Comparison of ENCODE assay signal across 17 cellular contexts in genomic region chr19:52211926-52212571, GRCh38.
"Had no signal": no experiment of that assay in that cellular context is flagged by ENCODE, and none has a peak within 500 bp of the region (broad histone marks: within the 10 kb centered on the region; RNA-seq: fewer than 3 reads in every experiment).

No MANE protein-coding gene starts in this region.

- H3K9me3 Mint-ChIP-seq: activated naive CD8-positive, alpha-beta T cell treated with anti-CD3 and anti-CD28 coated beads, Interleukin-2, amount 10 ng/mL, durations not matched to agents 7 days and 5 days; activated T-helper 2 cell treated with anti-CD3 and anti-CD28 coated beads, Interferon-gamma antibody, Interleukin-2, Interleukin-4, amounts not matched to agents 10 μg/mL and 5 μg/mL and 100 μg/mL, durations not matched to agents 14 hours and 24 hours and 36 hours; neural progenitor cell; T-helper 2 cell treated with Interferon-gamma antibody and Interleukin-4, amounts not matched to agents 5 μg/mL and 100 μg/mL, for 36 hours had no signal

- H3K4me2 ChIP-seq: hepatocyte, neural progenitor cell had no signal

- ATAC-seq: activated CD8-positive, alpha-beta memory T cell treated with anti-CD3 and anti-CD28 coated beads, Interleukin-2, amount 10 ng/mL, durations not matched to agents 7 days and 5 days had no signal

- H3K9me3 ChIP-seq: ascending aorta, ovary, thoracic aorta had no signal

- H3K4me1 Mint-ChIP-seq: activated CD8-positive, alpha-beta memory T cell treated with anti-CD3 and anti-CD28 coated beads, Interleukin-2, amount 10 ng/mL, durations not matched to agents 7 days and 5 days; activated naive CD8-positive, alpha-beta T cell treated with anti-CD3 and anti-CD28 coated beads, Interleukin-2, amount 10 ng/mL, durations not matched to agents 7 days and 5 days; neural progenitor cell had no signal

- H3K36me3 ChIP-seq: neural progenitor cell, ovary had no signal

- H3K27me3 ChIP-seq: ascending aorta, hepatocyte, neural progenitor cell, ovary had no signal

- H2AFZ ChIP-seq: hepatocyte, neural progenitor cell had no signal

- H3K4me1 ChIP-seq: neural progenitor cell had no signal

- H3K27ac ChIP-seq: ascending aorta, hepatocyte, neural progenitor cell, ovary, thoracic aorta had no signal

- H3K4me3 Mint-ChIP-seq: activated CD8-positive, alpha-beta memory T cell treated with anti-CD3 and anti-CD28 coated beads, Interleukin-2, amount 10 ng/mL, durations not matched to agents 7 days and 5 days; activated naive CD8-positive, alpha-beta T cell treated with anti-CD3 and anti-CD28 coated beads, Interleukin-2, amount 10 ng/mL, durations not matched to agents 7 days and 5 days; neural progenitor cell; T-helper 2 cell treated with Interferon-gamma antibody and Interleukin-4, amounts not matched to agents 5 μg/mL and 100 μg/mL, for 36 hours had no signal

- H3K27me3 Mint-ChIP-seq: activated CD8-positive, alpha-beta memory T cell treated with anti-CD3 and anti-CD28 coated beads, Interleukin-2, amount 10 ng/mL, durations not matched to agents 7 days and 5 days; activated naive CD8-positive, alpha-beta T cell treated with anti-CD3 and anti-CD28 coated beads, Interleukin-2, amount 10 ng/mL, durations not matched to agents 7 days and 5 days had no signal

- H3K4me3 ChIP-seq: ascending aorta, hepatocyte, lung, neural progenitor cell, ovary, thoracic aorta had no signal

- H3K9ac ChIP-seq: neural progenitor cell had no signal

- DNase-seq: activated CD4-positive, CD25-positive, alpha-beta regulatory T cell treated with anti-CD3 and anti-CD28 coated beads, Interleukin-2, amount 50 U/mL, for 72 hours; activated CD8-positive, alpha-beta memory T cell treated with anti-CD3 and anti-CD28 coated beads, Interleukin-2, amount 10 ng/mL, durations not matched to agents 7 days and 5 days; activated naive CD8-positive, alpha-beta T cell treated with anti-CD3 and anti-CD28 coated beads, Interleukin-2, amount 10 ng/mL, durations not matched to agents 7 days and 5 days; activated T-cell treated with anti-CD3 and anti-CD28 coated beads, Interleukin-2, amount 50 U/mL, for 1 hour; dermis blood vessel endothelial cell; islet precursor cell; midbrain; ovary; stimulated activated CD4-positive, alpha-beta T cell treated with anti-CD3 and anti-CD28 coated beads, Interleukin-12 subunit alpha, Interleukin-12 subunit beta, amount 100 ng/mL, for 4 hours; stimulated activated CD4-positive, alpha-beta T cell treated with anti-CD3 and anti-CD28 coated beads, Interleukin-2, amount 100 ng/mL, for 24 hours had no signal

- H3K27ac Mint-ChIP-seq: activated CD8-positive, alpha-beta memory T cell treated with anti-CD3 and anti-CD28 coated beads, Interleukin-2, amount 10 ng/mL, durations not matched to agents 7 days and 5 days; activated naive CD8-positive, alpha-beta T cell treated with anti-CD3 and anti-CD28 coated beads, Interleukin-2, amount 10 ng/mL, durations not matched to agents 7 days and 5 days; activated T-helper 2 cell treated with anti-CD3 and anti-CD28 coated beads, Interferon-gamma antibody, Interleukin-2, Interleukin-4, amounts not matched to agents 10 μg/mL and 5 μg/mL and 100 μg/mL, durations not matched to agents 14 hours and 24 hours and 36 hours; neural progenitor cell; T-helper 2 cell treated with Interferon-gamma antibody and Interleukin-4, amounts not matched to agents 5 μg/mL and 100 μg/mL, for 36 hours had no signal
